In the genomic region with DNA sequence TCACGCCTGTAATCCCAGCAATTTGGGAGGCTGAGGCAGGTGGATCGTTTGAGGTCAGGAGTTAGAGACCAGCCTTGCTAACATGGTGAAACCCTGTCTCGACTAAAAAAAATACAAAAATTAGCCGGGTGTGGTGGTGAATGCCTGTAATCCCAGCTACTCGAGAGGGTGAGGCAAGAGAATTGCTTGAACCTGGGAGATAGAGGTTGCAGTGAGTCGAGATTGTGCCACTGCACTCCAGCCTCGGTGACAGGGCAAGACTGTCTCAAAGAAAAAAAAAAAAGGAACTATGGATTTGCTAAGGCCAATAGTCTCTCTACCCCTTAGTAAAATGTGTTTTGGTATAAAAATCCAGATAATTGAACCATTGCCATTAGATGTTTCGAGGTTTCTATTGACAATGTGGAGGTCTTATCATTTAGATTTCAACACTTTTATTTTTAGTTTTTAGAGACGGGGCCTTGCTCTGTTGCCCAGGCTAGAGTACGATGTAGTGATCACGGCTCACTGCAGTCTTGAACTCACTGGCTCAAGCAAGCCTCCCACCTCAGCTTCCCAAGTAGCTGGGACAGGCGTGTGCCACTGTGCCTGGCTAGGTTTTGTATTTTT, we compare ENCODE assay signal across 1 cellular context.
A peak's percentile ranks its signal among the peaks of the same experiment; 100 is the strongest.
TF ChIP-seq lines count a peak whose summit lies in the region.

No MANE protein-coding gene starts in this region.

TF ChIP-seq in K562, 482 proteins besides CTCF, POLR2A, EP300 and RAD21 (continued from another document):
- TF ChIP-seq, protein P1, sequence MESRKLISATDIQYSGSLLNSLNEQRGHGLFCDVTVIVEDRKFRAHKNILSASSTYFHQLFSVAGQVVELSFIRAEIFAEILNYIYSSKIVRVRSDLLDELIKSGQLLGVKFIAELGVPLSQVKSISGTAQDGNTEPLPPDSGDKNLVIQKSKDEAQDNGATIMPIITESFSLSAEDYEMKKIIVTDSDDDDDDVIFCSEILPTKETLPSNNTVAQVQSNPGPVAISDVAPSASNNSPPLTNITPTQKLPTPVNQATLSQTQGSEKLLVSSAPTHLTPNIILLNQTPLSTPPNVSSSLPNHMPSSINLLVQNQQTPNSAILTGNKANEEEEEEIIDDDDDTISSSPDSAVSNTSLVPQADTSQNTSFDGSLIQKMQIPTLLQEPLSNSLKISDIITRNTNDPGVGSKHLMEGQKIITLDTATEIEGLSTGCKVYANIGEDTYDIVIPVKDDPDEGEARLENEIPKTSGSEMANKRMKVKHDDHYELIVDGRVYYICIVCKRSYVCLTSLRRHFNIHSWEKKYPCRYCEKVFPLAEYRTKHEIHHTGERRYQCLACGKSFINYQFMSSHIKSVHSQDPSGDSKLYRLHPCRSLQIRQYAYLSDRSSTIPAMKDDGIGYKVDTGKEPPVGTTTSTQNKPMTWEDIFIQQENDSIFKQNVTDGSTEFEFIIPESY (CRISPR knock-in tag; IDR thresholded peaks at IDR 0.05): no peak
- no peak for TF ChIP-seq PCBP2 (IDR thresholded peaks at IDR 0.05; ENCODE audit: low read depth, low read length, poor library complexity, severe bottlenecking)
- TF ChIP-seq ZNF134 (CRISPR knock-in tag; conservative IDR thresholded peaks at IDR 0.05): 0 out of 2 replicates have a peak, but pooled peaks have one; percentile 6
- TF ChIP-seq, protein P2, sequence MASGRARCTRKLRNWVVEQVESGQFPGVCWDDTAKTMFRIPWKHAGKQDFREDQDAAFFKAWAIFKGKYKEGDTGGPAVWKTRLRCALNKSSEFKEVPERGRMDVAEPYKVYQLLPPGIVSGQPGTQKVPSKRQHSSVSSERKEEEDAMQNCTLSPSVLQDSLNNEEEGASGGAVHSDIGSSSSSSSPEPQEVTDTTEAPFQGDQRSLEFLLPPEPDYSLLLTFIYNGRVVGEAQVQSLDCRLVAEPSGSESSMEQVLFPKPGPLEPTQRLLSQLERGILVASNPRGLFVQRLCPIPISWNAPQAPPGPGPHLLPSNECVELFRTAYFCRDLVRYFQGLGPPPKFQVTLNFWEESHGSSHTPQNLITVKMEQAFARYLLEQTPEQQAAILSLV (tag; IDR thresholded peaks at IDR 0.05): no peak
- TF ChIP-seq CXXC5 (CRISPR knock-in tag; IDR thresholded peaks at IDR 0.05): 0 out of 2 replicates have a peak, but pooled peaks have one; percentile 35
- no peak for TF ChIP-seq ZNF212 (CRISPR knock-in tag; IDR thresholded peaks at IDR 0.05)
- 0 out of 4 replicates have a peak, but pooled peaks of 1 of the 2 experiments have one; percentile 53 for TF ChIP-seq TEAD1 (CRISPR knock-in tag; IDR thresholded peaks at IDR 0.05)
- TF ChIP-seq TAF15 (IDR thresholded peaks at IDR 0.05; ENCODE audit: low read depth, low read length): no peak
- TF ChIP-seq NR4A1 (CRISPR knock-in tag; IDR thresholded peaks at IDR 0.05): no peak
- TF ChIP-seq NR4A1 (tag; IDR thresholded peaks at IDR 0.05): 0 out of 2 replicates have a peak, but pooled peaks have one; percentile 57
